In the genomic region with DNA sequence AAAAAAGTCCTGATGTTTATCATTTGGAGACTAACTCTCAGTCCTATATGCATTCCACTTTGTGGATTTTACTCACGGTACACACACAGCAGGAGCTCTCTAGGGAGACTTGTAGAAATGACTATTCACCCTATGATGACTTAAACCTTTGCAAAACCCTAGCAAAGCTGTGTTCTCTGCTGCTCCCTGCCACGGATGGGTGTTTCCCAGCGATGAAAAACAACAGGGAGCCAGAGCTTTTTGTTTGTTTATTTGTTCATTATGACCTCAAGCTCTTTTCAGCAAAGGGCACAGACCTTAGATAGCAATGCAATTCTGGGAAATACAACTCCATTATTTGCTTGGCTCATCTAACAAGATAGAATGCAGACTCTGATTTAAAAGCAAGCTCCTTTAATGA, we compare ENCODE assay signal across 18 cellular contexts.
DNase-seq lines count a peak whose midpoint lies in the region; ATAC-seq, FAIRE-seq and TF ChIP-seq lines count a peak whose summit lies in the region.
"Had no signal": no experiment of that assay in that cellular context is flagged by ENCODE, and none has a peak within 500 bp of the region (broad histone marks: within the 10 kb centered on the region; RNA-seq: fewer than 3 reads in every experiment).

No MANE protein-coding gene starts in this region.

- WGBS in GM12878 (ENCODE audit: insufficient coverage, insufficient replicate concordance, low lambda C conversion rate, missing lambda C conversion rate), result 19% methylated on average over 3 of the region's 3 CpGs

- TF ChIP-seq RAD21 in GM12878 (IDR thresholded peaks at IDR 0.05; ENCODE audit: insufficient read depth, low read depth, low read length), result no peak

- H3K4me2 ChIP-seq in GM12878 (ENCODE audit: control insufficient read depth, insufficient read depth) (no peak overlapping the region), parathyroid adenoma (ENCODE audit: low read length) (no peak overlapping the region)

- no peak for TF ChIP-seq EP300 in GM12878 (IDR thresholded peaks at IDR 0.05; ENCODE audit: borderline replicate concordance in 1 of 2, control insufficient read depth in 1 of 2, low read depth in 2 of 2, low read length in 2 of 2)

- H3K9ac ChIP-seq in GM12878 (ENCODE audit: control insufficient read depth, insufficient read depth, low read length), result no peak overlapping the region
- no peak overlapping the region for H3K9ac ChIP-seq in parathyroid adenoma

- H3K79me2 ChIP-seq in GM12878 (ENCODE audit: control insufficient read depth, insufficient read depth, low read length) (no peaks in the 10 kb centered on the region), parathyroid adenoma (no peaks in the 10 kb centered on the region)

- TF ChIP-seq POLR2A in GM12878 (IDR thresholded peaks at IDR 0.05; ENCODE audit: low read depth, low read length), result no peak

- POLR2A ChIA-PET in GM12878 (lab: Charles Lee), result interaction anchor here (0.6 to 3.2 kb wide), 9 partner anchors 8 to 81 kb away, joined by 3 to 28 read pairs (median 4); no protein-coding TSS in a partner anchor

- in situ Hi-C loops in GM12878 (cut with MboI), result no loop called here

- no peak for FAIRE-seq in GM12878 (lab: Jason Lieb, UNC)

- DNase-seq in GM12878 (ENCODE audit: low read depth, low spot score) (no peak), NCI-H1694 treated with DMSO at 0.1 percent for 48 hours (lab: John Stamatoyannopoulos, UW) (no peak)
- DNase-seq in activated CD4-positive, CD25-positive, alpha-beta regulatory T cell (lab: John Stamatoyannopoulos, UW), result no peak
- DNase-seq: activated B cell treated with CpG ODN at 0.5 μM for 24 hours; CD4-positive, alpha-beta T cell; effector memory CD4-positive, alpha-beta T cell; gastrocnemius medialis; GOT3; Karpas-422; NCI-H82; T-cell had no signal

- intact Hi-C loops in GM12878 (cut with micrococcal nuclease; ENCODE audit: unreplicated experiment), result no loop called here

- ATAC-seq in GM18868 (IDR thresholded peaks at IDR 0.05; ENCODE audit: unreplicated experiment) (peak; percentile 73), HG03039 (IDR thresholded peaks at IDR 0.05; ENCODE audit: unreplicated experiment) (peak; percentile 53), GM12878 (peak; percentile 70), HG03025 (IDR thresholded peaks at IDR 0.05; ENCODE audit: low FRiP score, unreplicated experiment) (no peak), GM19395 (IDR thresholded peaks at IDR 0.05; ENCODE audit: unreplicated experiment) (no peak)
- ATAC-seq: activated naive CD4-positive, alpha-beta T cell treated with anti-CD3 and anti-CD28 coated beads, Interleukin-2, amount 50 U/mL, for 72 hours; gastrocnemius medialis; T-cell had no signal

- no peaks in the 10 kb centered on the region for H3K9me3 ChIP-seq in GM12878 (replicated peaks; ENCODE audit: control insufficient read depth, insufficient read depth, low read length)
- no peaks in the 10 kb centered on the region for H3K9me3 ChIP-seq in parathyroid adenoma (ENCODE audit: control insufficient read depth, low read length)
- H3K9me3 ChIP-seq: gastrocnemius medialis, suprapubic skin had no signal

- H2AFZ ChIP-seq in GM12878 (ENCODE audit: control insufficient read depth, low read depth, low read length), result peak overlapping the region; percentile 9; the same call in 1 of the 2 replicates
- no peak overlapping the region for H2AFZ ChIP-seq in parathyroid adenoma

- SMC1A ChIA-PET in GM12878 (lab: Charles Lee; ENCODE audit: uncharacterized antibody, unreplicated experiment), result interaction anchor here (0.7 to 3.7 kb wide), 17 partner anchors 8 to 154 kb away, joined by 3 to 51 read pairs (median 5); no protein-coding TSS in a partner anchor

- BruUV-seq in GM12878 (replicated peaks; lab: Mats Ljungman, UMichigan), result no TSS peak

- no peaks in the 10 kb centered on the region for H4K20me1 ChIP-seq in GM12878 (ENCODE audit: control insufficient read depth, insufficient read depth)

- no peaks in the 10 kb centered on the region for H3K4me1 ChIP-seq in GM12878 (ENCODE audit: control insufficient read depth, insufficient read depth, low read length)
- H3K4me1 ChIP-seq in parathyroid adenoma, result peaks cover 14% of the 10 kb centered on the region
- H3K4me1 ChIP-seq: gastrocnemius medialis, suprapubic skin had no signal

- H3K36me3 ChIP-seq in GM12878 (ENCODE audit: control insufficient read depth in 2 of 2, insufficient read depth in 2 of 2, low read length in 1 of 2) (no peaks in the 10 kb centered on the region), parathyroid adenoma (ENCODE audit: control insufficient read depth, insufficient read depth, low read length) (no peaks in the 10 kb centered on the region)
- H3K36me3 ChIP-seq: gastrocnemius medialis, suprapubic skin had no signal

- H3K27me3 ChIP-seq in GM12878 (replicated peaks in 1 of 2; ENCODE audit: control insufficient read depth in 2 of 2, insufficient read depth in 2 of 2, low read length in 1 of 2), result no peaks in the 10 kb centered on the region
- no peaks in the 10 kb centered on the region for H3K27me3 ChIP-seq in parathyroid adenoma (ENCODE audit: control insufficient read depth, insufficient read depth, low read length)
- H3K27me3 ChIP-seq: gastrocnemius medialis, suprapubic skin had no signal

- H3K4me3 ChIP-seq in GM12878, result no peak overlapping the region
- no peak overlapping the region for H3K4me3 ChIP-seq in parathyroid adenoma (ENCODE audit: low read depth, low read length)
- H3K4me3 ChIP-seq: gastrocnemius medialis, suprapubic skin had no signal

- RAD21 ChIA-PET in GM12878 (lab: Charles Lee; ENCODE audit: unreplicated experiment), result interaction anchor here (0.7 to 3.5 kb wide), 13 partner anchors 9 to 82 kb away, joined by 3 to 50 read pairs (median 4); no protein-coding TSS in a partner anchor

- no peak for TF ChIP-seq CTCF in GM12878 (IDR thresholded peaks at IDR 0.05 in 2 of 3, conservative IDR thresholded peaks at IDR 0.05 in 1 of 3; ENCODE audit: control insufficient read depth in 2 of 3, extremely low read depth in 1 of 3, insufficient read depth in 1 of 3, low read depth in 3 of 3, low read length in 3 of 3)
- TF ChIP-seq CTCF in parathyroid adenoma (IDR thresholded peaks at IDR 0.05), result no peak

- no peak overlapping the region for H3K27ac ChIP-seq in GM12878 (ENCODE audit: control insufficient read depth, insufficient read depth)
- H3K27ac ChIP-seq in parathyroid adenoma, result peak overlapping the region; percentile 11
- H3K27ac ChIP-seq: gastrocnemius medialis, suprapubic skin had no signal

- CTCF ChIA-PET in GM12878 (lab: Yijun Ruan, JAX), result interaction anchor here (0.7 to 3.5 kb wide), 13 partner anchors 10 to 138 kb away, joined by 3 to 37 read pairs (median 6); no protein-coding TSS in a partner anchor

TF ChIP-seq in GM12878, 131 proteins besides CTCF, POLR2A, EP300 and RAD21 (continues in another document):
- no peak for TF ChIP-seq NRF1 (conservative IDR thresholded peaks at IDR 0.05; ENCODE audit: low read depth, low read length)
- no peak for TF ChIP-seq TARDBP (IDR thresholded peaks at IDR 0.05; ENCODE audit: borderline replicate concordance)
- no peak for TF ChIP-seq STAT1 (conservative IDR thresholded peaks at IDR 0.05)
- TF ChIP-seq, protein P1, sequence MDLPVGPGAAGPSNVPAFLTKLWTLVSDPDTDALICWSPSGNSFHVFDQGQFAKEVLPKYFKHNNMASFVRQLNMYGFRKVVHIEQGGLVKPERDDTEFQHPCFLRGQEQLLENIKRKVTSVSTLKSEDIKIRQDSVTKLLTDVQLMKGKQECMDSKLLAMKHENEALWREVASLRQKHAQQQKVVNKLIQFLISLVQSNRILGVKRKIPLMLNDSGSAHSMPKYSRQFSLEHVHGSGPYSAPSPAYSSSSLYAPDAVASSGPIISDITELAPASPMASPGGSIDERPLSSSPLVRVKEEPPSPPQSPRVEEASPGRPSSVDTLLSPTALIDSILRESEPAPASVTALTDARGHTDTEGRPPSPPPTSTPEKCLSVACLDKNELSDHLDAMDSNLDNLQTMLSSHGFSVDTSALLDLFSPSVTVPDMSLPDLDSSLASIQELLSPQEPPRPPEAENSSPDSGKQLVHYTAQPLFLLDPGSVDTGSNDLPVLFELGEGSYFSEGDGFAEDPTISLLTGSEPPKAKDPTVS (IDR thresholded peaks at IDR 0.05; ENCODE audit: low read depth, low read length), result no peak
- no peak for TF ChIP-seq POLR2AphosphoS5 (IDR thresholded peaks at IDR 0.05; ENCODE audit: low read length)
- TF ChIP-seq, protein P2, sequence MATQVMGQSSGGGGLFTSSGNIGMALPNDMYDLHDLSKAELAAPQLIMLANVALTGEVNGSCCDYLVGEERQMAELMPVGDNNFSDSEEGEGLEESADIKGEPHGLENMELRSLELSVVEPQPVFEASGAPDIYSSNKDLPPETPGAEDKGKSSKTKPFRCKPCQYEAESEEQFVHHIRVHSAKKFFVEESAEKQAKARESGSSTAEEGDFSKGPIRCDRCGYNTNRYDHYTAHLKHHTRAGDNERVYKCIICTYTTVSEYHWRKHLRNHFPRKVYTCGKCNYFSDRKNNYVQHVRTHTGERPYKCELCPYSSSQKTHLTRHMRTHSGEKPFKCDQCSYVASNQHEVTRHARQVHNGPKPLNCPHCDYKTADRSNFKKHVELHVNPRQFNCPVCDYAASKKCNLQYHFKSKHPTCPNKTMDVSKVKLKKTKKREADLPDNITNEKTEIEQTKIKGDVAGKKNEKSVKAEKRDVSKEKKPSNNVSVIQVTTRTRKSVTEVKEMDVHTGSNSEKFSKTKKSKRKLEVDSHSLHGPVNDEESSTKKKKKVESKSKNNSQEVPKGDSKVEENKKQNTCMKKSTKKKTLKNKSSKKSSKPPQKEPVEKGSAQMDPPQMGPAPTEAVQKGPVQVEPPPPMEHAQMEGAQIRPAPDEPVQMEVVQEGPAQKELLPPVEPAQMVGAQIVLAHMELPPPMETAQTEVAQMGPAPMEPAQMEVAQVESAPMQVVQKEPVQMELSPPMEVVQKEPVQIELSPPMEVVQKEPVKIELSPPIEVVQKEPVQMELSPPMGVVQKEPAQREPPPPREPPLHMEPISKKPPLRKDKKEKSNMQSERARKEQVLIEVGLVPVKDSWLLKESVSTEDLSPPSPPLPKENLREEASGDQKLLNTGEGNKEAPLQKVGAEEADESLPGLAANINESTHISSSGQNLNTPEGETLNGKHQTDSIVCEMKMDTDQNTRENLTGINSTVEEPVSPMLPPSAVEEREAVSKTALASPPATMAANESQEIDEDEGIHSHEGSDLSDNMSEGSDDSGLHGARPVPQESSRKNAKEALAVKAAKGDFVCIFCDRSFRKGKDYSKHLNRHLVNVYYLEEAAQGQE (IDR thresholded peaks at IDR 0.05; ENCODE audit: low read depth, low read length), result no peak
- no peak for TF ChIP-seq LARP7 (IDR thresholded peaks at IDR 0.05)

Comparison
In these comparisons a context has a peak if more than half of its experiments do, and no peak if none do; other contexts are left out.
1. ATAC-seq: peak in GM18868 (single experiment), HG03039 (single experiment) and GM12878 (single experiment); none in HG03025 (single experiment) and GM19395 (single experiment).